Comparison of ENCODE assay signal across 9 cellular contexts in genomic region chr3:170572665-170573253, GRCh38. TPM values are rescaled to one million over a fixed set of nuclear protein-coding genes. Genes with fewer than 3 reads are reported as not detected.
DNase-seq lines count a peak whose midpoint lies in the region; ATAC-seq and TF ChIP-seq lines count a peak whose summit lies in the region.
"Had no signal": no experiment of that assay in that cellular context is flagged by ENCODE, and none has a peak within 500 bp of the region (broad histone marks: within the 10 kb centered on the region; RNA-seq: fewer than 3 reads in every experiment).

No MANE protein-coding gene starts in this region.

- CTCF ChIA-PET in activated CD4-positive, alpha-beta memory T cell treated with anti-CD3 and anti-CD28 coated beads for 36 hours (lab: Charles Lee): no interaction called here
- CTCF ChIA-PET in activated CD4-positive, alpha-beta memory T cell treated with anti-CD3 and anti-CD28 coated beads, Interleukin-2, amount 10 ng/mL, durations not matched to agents 7 days and 5 days (lab: Charles Lee): no interaction called here
- CTCF ChIA-PET in PC-3 (lab: Charles Lee): no interaction called here

- H3F3A ChIP-seq in PC-3 (ENCODE audit: low read length, unreplicated experiment): no peaks in the 10 kb centered on the region

- peak overlapping the region; percentile 56 for H3K4me2 ChIP-seq in PC-3 (ENCODE audit: low read length)

- H3K79me2 ChIP-seq in PC-3 (ENCODE audit: low read length): no peaks in the 10 kb centered on the region

- H2AFZ ChIP-seq in PC-3 (ENCODE audit: low read length): peak overlapping the region; percentile 51

- H3K27ac Mint-ChIP-seq in activated CD4-positive, alpha-beta memory T cell treated with anti-CD3 and anti-CD28 coated beads for 36 hours: no peak overlapping the region
- H3K27ac Mint-ChIP-seq in activated CD4-positive, alpha-beta memory T cell treated with anti-CD3 and anti-CD28 coated beads, Interleukin-2, amount 10 ng/mL, durations not matched to agents 7 days and 5 days: no peak overlapping the region
- no peak overlapping the region for H3K27ac Mint-ChIP-seq in mesothelial cell of epicardium

- H3K4me1 ChIP-seq in PC-3 (ENCODE audit: insufficient read depth, low read length): peaks cover 14% of the 10 kb centered on the region

- POLR2A ChIA-PET in activated CD4-positive, alpha-beta memory T cell treated with anti-CD3 and anti-CD28 coated beads for 36 hours (lab: Charles Lee): no interaction called here
- POLR2A ChIA-PET in activated CD4-positive, alpha-beta memory T cell treated with anti-CD3 and anti-CD28 coated beads, Interleukin-2, amount 10 ng/mL, durations not matched to agents 7 days and 5 days (lab: Charles Lee): no interaction called here
- POLR2A ChIA-PET in PC-3 (lab: Charles Lee; ENCODE audit: unreplicated experiment): no interaction called here

- no peak overlapping the region for H3K4me3 Mint-ChIP-seq in activated CD4-positive, alpha-beta memory T cell treated with anti-CD3 and anti-CD28 coated beads for 36 hours
- no peak overlapping the region for H3K4me3 Mint-ChIP-seq in activated CD4-positive, alpha-beta memory T cell treated with anti-CD3 and anti-CD28 coated beads, Interleukin-2, amount 10 ng/mL, durations not matched to agents 7 days and 5 days
- no peak overlapping the region for H3K4me3 Mint-ChIP-seq in mesothelial cell of epicardium

- BruUV-seq in PC-3 (replicated peaks; lab: Mats Ljungman, UMichigan): no TSS peak

- no peaks in the 10 kb centered on the region for H4K20me1 ChIP-seq in PC-3 (ENCODE audit: low read length)

- TF ChIP-seq CTCF in PC-3 (conservative IDR thresholded peaks at IDR 0.05; ENCODE audit: low read depth, low read length): no peak
- no peak for TF ChIP-seq CTCF in mesothelial cell of epicardium (IDR thresholded peaks at IDR 0.05; ENCODE audit: unreplicated experiment)

- peak; percentile 99 for ATAC-seq in HG02759 (IDR thresholded peaks at IDR 0.05; ENCODE audit: unreplicated experiment)
- ATAC-seq in PC-3: peak; percentile 94

- H3K9me3 ChIP-seq in PC-3 (ENCODE audit: low read length): no peaks in the 10 kb centered on the region

- no peaks in the 10 kb centered on the region for H3K36me3 Mint-ChIP-seq in activated CD4-positive, alpha-beta memory T cell treated with anti-CD3 and anti-CD28 coated beads for 36 hours
- H3K36me3 Mint-ChIP-seq in activated CD4-positive, alpha-beta memory T cell treated with anti-CD3 and anti-CD28 coated beads, Interleukin-2, amount 10 ng/mL, durations not matched to agents 7 days and 5 days (ENCODE audit: low read depth): no peaks in the 10 kb centered on the region
- H3K36me3 Mint-ChIP-seq in mesothelial cell of epicardium: peaks cover 1% of the 10 kb centered on the region

- peaks cover 2% of the 10 kb centered on the region for H3K9me3 Mint-ChIP-seq in activated CD4-positive, alpha-beta memory T cell treated with anti-CD3 and anti-CD28 coated beads for 36 hours
- H3K9me3 Mint-ChIP-seq in activated CD4-positive, alpha-beta memory T cell treated with anti-CD3 and anti-CD28 coated beads, Interleukin-2, amount 10 ng/mL, durations not matched to agents 7 days and 5 days: no peaks in the 10 kb centered on the region
- H3K9me3 Mint-ChIP-seq in mesothelial cell of epicardium: no peaks in the 10 kb centered on the region

- H3K27me3 ChIP-seq in PC-3 (ENCODE audit: low read length): no peaks in the 10 kb centered on the region

- intact Hi-C loops in activated CD4-positive, alpha-beta memory T cell treated with anti-CD3 and anti-CD28 coated beads for 36 hours (cut with micrococcal nuclease): loop anchor here (1.0 to 5.0 kb wide), 4 partner anchors 8 to 335 kb away; partner anchors contain the start of gene EIF5A2
- intact Hi-C loops in PC-3 (cut with micrococcal nuclease): no loop called here

- peaks cover 20% of the 10 kb centered on the region for H3K4me1 Mint-ChIP-seq in activated CD4-positive, alpha-beta memory T cell treated with anti-CD3 and anti-CD28 coated beads for 36 hours (ENCODE audit: low read depth)
- H3K4me1 Mint-ChIP-seq in activated CD4-positive, alpha-beta memory T cell treated with anti-CD3 and anti-CD28 coated beads, Interleukin-2, amount 10 ng/mL, durations not matched to agents 7 days and 5 days: peaks cover 16% of the 10 kb centered on the region
- H3K4me1 Mint-ChIP-seq in mesothelial cell of epicardium: peaks cover 5% of the 10 kb centered on the region

- H3K9me2 ChIP-seq in PC-3 (replicated peaks; ENCODE audit: low read length): no peaks in the 10 kb centered on the region

- 0 out of 2 replicates have a peak overlapping the region, but pooled peaks have one; percentile 1 for H3K4me3 ChIP-seq in PC-3 (ENCODE audit: low read length)
- H3K4me3 ChIP-seq: skin epidermis had no signal

- H3K27me3 Mint-ChIP-seq in activated CD4-positive, alpha-beta memory T cell treated with anti-CD3 and anti-CD28 coated beads for 36 hours: peaks cover 21% of the 10 kb centered on the region
- H3K27me3 Mint-ChIP-seq in activated CD4-positive, alpha-beta memory T cell treated with anti-CD3 and anti-CD28 coated beads, Interleukin-2, amount 10 ng/mL, durations not matched to agents 7 days and 5 days: peaks cover 29% of the 10 kb centered on the region
- peaks cover 2% of the 10 kb centered on the region for H3K27me3 Mint-ChIP-seq in mesothelial cell of epicardium (ENCODE audit: low read depth)

- no peaks in the 10 kb centered on the region for H3K36me3 ChIP-seq in PC-3 (ENCODE audit: low read depth, low read length)

- H3K9ac ChIP-seq in PC-3 (ENCODE audit: low read length): peak overlapping the region; percentile 3; the same call in 1 of the 2 replicates

- peak; percentile 35 for DNase-seq in activated CD4-positive, alpha-beta memory T cell treated with anti-CD3 and anti-CD28 coated beads for 36 hours
- DNase-seq in activated CD4-positive, alpha-beta memory T cell treated with anti-CD3 and anti-CD28 coated beads, Interleukin-2, amount 10 ng/mL, durations not matched to agents 7 days and 5 days: no peak
- DNase-seq in PC-3 (peak; percentile 85), lung microvascular endothelial cell (ENCODE audit: low read depth in 2 of 2) (peak; percentile 69 to 73), pons (ENCODE audit: low spot score) (no peak), cerebellar nuclear complex (lab: John Stamatoyannopoulos, UW) (no peak), mesothelial cell of epicardium (ENCODE audit: low spot score in 2 of 2, unreplicated experiment in 2 of 2) (no peak)

- H3K27ac ChIP-seq in PC-3 (ENCODE audit: low read length): peak overlapping the region; percentile 52

RNA-seq across cellular contexts. Expression of gene SLC7A14, which starts 13.1 kb away (rescaled TPM):
- not detected for total RNA-seq in activated CD4-positive, alpha-beta memory T cell treated with anti-CD3 and anti-CD28 coated beads for 36 hours
- not detected for total RNA-seq in activated CD4-positive, alpha-beta memory T cell treated with anti-CD3 and anti-CD28 coated beads, Interleukin-2, amount 10 ng/mL, durations not matched to agents 7 days and 5 days
- total RNA-seq in PC-3 (2014; rRNA removed) (not detected in 2 replicates), lung microvascular endothelial cell (under 0.01 TPM in 2 replicates), mesothelial cell of epicardium (5.4 to 6.6 TPM (median 6.5 TPM) in 3 replicates)

Comparison
In these comparisons a context has a peak if more than half of its experiments do, and no peak if none do; other contexts are left out.
1. DNase-seq: peak in activated CD4-positive, alpha-beta memory T cell treated with anti-CD3 and anti-CD28 coated beads for 36 hours (single experiment), PC-3 (single experiment) and lung microvascular endothelial cell (2 of 2); none in activated CD4-positive, alpha-beta memory T cell treated with anti-CD3 and anti-CD28 coated beads, Interleukin-2, amount 10 ng/mL, durations not matched to agents 7 days and 5 days (single experiment), pons (single experiment), cerebellar nuclear complex (0 of 2) and mesothelial cell of epicardium (0 of 2).